Comparison of ENCODE assay signal across 26 cellular contexts in genomic region chr14:38111046-38111445, GRCh38.
"Had no signal": no experiment of that assay in that cellular context is flagged by ENCODE, and none has a peak within 500 bp of the region (broad histone marks: within the 10 kb centered on the region; RNA-seq: fewer than 3 reads in every experiment).

No MANE protein-coding gene starts in this region.

- H3K27ac ChIP-seq: stomach, suprapubic skin, testis, thoracic aorta, thyroid gland, tibial artery, tibial nerve, transverse colon, upper lobe of left lung, upper lobe of right lung, uterus, vagina had no signal

- FAIRE-seq: urothelium cell line had no signal

- H3K9me3 ChIP-seq: stomach, suprapubic skin, testis, thoracic aorta, thyroid gland, tibial artery, tibial nerve, transverse colon, upper lobe of right lung, uterus, vagina had no signal

- H3K27me3 ChIP-seq: stomach, suprapubic skin, testis, thyroid gland, tibial artery, tibial nerve, transverse colon, upper lobe of left lung, upper lobe of right lung, uterus, vagina had no signal

- DNase-seq: stimulated activated CD4-positive, alpha-beta T cell treated with anti-CD3 and anti-CD28 coated beads, Interleukin-2, amount 100 ng/mL, for 48 hours; stimulated activated CD4-positive, alpha-beta T cell treated with anti-CD3 and anti-CD28 coated beads, Interleukin-4, amount 100 ng/mL, for 1 hour; stimulated activated CD4-positive, alpha-beta T cell treated with anti-CD3 and anti-CD28 coated beads, Interleukin-4, amount 100 ng/mL, for 24 hours; stimulated activated CD4-positive, alpha-beta T cell treated with anti-CD3 and anti-CD28 coated beads, Interleukin-4, amount 100 ng/mL, for 4 hours; stimulated activated CD8-positive, alpha-beta memory T cell treated with anti-CD3 and anti-CD28 coated beads, Interleukin-4, amount 100 ng/mL, for 48 hours; stimulated activated naive B cell treated with anti-CD40 and anti-IgM and Interleukin-4, amounts not matched to agents 10 μg/mL and 1 μg/mL and 100 μg/mL, for 72 hours; stimulated activated naive CD4-positive, alpha-beta T cell treated with Interleukin-2 at 50 U/mL for 16 hours; stimulated activated naive CD8-positive, alpha-beta T cell treated with anti-CD3 and anti-CD28 coated beads, Interleukin-15, amount 100 ng/mL, for 72 hours; stimulated activated naive CD8-positive, alpha-beta T cell treated with anti-CD3 and anti-CD28 coated beads, Interleukin-15, Interleukin-2, amounts not matched to agents 100 U/mL and 50 U/mL, for 24 hours; stomach; substantia nigra; testis; thyroid gland; tibial artery; transverse colon; trophoblast cell; upper lobe of left lung; upper lobe of right lung; uterus had no signal

- H3K36me3 ChIP-seq: stomach, suprapubic skin, thoracic aorta, thyroid gland, tibial artery, tibial nerve, transverse colon, upper lobe of left lung, upper lobe of right lung, uterus, vagina had no signal

- H3K4me3 ChIP-seq: stomach, suprapubic skin, testis, thoracic aorta, thyroid gland, tibial artery, tibial nerve, transverse colon, upper lobe of left lung, upper lobe of right lung, uterus, vagina had no signal

- ATAC-seq: stimulated activated effector memory CD8-positive, alpha-beta T cell treated with anti-CD3 and anti-CD28 coated beads, Interleukin-12 subunit alpha, Interleukin-12 subunit beta, amount 100 ng/mL, for 72 hours; stimulated activated memory B cell treated with anti-CD40 and anti-IgM and Interleukin-4, amounts not matched to agents 10 μg/mL and 1 μg/mL and 100 μg/mL, for 72 hours; stimulated activated naive B cell treated with anti-CD40 and anti-IgM and Interleukin-4, amounts not matched to agents 10 μg/mL and 1 μg/mL and 100 μg/mL, for 72 hours; stimulated activated naive CD8-positive, alpha-beta T cell treated with anti-CD3 and anti-CD28 coated beads, Interleukin-15, amount 100 ng/mL, for 72 hours; stimulated activated naive CD8-positive, alpha-beta T cell treated with anti-CD3 and anti-CD28 coated beads, Interleukin-15, Interleukin-2, amounts not matched to agents 100 U/mL and 50 U/mL, for 24 hours; upper lobe of right lung had no signal

- H3K4me1 ChIP-seq: stomach, suprapubic skin, testis, thyroid gland, tibial artery, tibial nerve, transverse colon, upper lobe of left lung, upper lobe of right lung, uterus, vagina had no signal
